18 cellular contexts compared by ENCODE assay signal in genomic region chr15:101428758-101429157, GRCh38.
"Had no signal": no experiment of that assay in that cellular context is flagged by ENCODE, and none has a peak within 500 bp of the region (broad histone marks: within the 10 kb centered on the region; RNA-seq: fewer than 3 reads in every experiment).

No MANE protein-coding gene starts in this region.

- H3K4me3 Mint-ChIP-seq: dendritic cell treated with granulocyte-macrophage colony-stimulating factor and Interleukin-4, amounts not matched to agents 40 ng/mL and 50 ng/mL, for 4 days; effector memory CD8-positive, alpha-beta T cell; natural killer cell treated with Interleukin-12 subunit alpha and Interleukin-12 subunit beta and Interleukin-15 and Interleukin-18, amount 100 ng/mL, for 72 hours had no signal

- H3K27me3 ChIP-seq: gastrocnemius medialis, heart right ventricle, thyroid gland, upper lobe of left lung, uterus had no signal

- H3K4me1 ChIP-seq: esophagus muscularis mucosa, gastrocnemius medialis, heart right ventricle, psoas muscle, suprapubic skin, thyroid gland, upper lobe of left lung, uterus had no signal

- H3K27ac ChIP-seq: epithelial cell of prostate, esophagus muscularis mucosa, gastrocnemius medialis, heart right ventricle, psoas muscle, suprapubic skin, thyroid gland, upper lobe of left lung, uterus had no signal

- ATAC-seq: effector memory CD8-positive, alpha-beta T cell; gastrocnemius medialis; natural killer cell treated with Interleukin-12 subunit alpha and Interleukin-12 subunit beta and Interleukin-15 and Interleukin-18, amount 100 ng/mL, for 72 hours; psoas muscle; sciatic nerve had no signal

- H3K36me3 Mint-ChIP-seq: natural killer cell treated with Interleukin-12 subunit alpha and Interleukin-12 subunit beta and Interleukin-15 and Interleukin-18, amount 100 ng/mL, for 72 hours had no signal

- H3K27ac Mint-ChIP-seq: dendritic cell treated with granulocyte-macrophage colony-stimulating factor and Interleukin-4, amounts not matched to agents 40 ng/mL and 50 ng/mL, for 4 days; effector memory CD8-positive, alpha-beta T cell; natural killer cell treated with Interleukin-12 subunit alpha and Interleukin-12 subunit beta and Interleukin-15 and Interleukin-18, amount 100 ng/mL, for 72 hours had no signal

- H3K36me3 ChIP-seq: suprapubic skin, thyroid gland, upper lobe of left lung, uterus had no signal

- H3K4me3 ChIP-seq: esophagus muscularis mucosa, gastrocnemius medialis, heart right ventricle, psoas muscle, suprapubic skin, thyroid gland, upper lobe of left lung, uterus had no signal

- DNase-seq: effector memory CD8-positive, alpha-beta T cell; gastrocnemius medialis; heart right ventricle; hypothalamus; kidney glomerular epithelial cell; midbrain; psoas muscle; stimulated activated CD4-positive, alpha-beta T cell treated with anti-CD3 and anti-CD28 coated beads, Interleukin-12 subunit alpha, Interleukin-12 subunit beta, amount 100 ng/mL, for 4 hours; stimulated activated naive CD4-positive, alpha-beta T cell; thyroid gland; upper lobe of left lung; uterus had no signal

- H3K9me3 ChIP-seq: esophagus muscularis mucosa, gastrocnemius medialis, heart right ventricle, psoas muscle, suprapubic skin, thyroid gland, upper lobe of left lung, uterus had no signal

- H3K9me3 Mint-ChIP-seq: dendritic cell treated with granulocyte-macrophage colony-stimulating factor and Interleukin-4, amounts not matched to agents 40 ng/mL and 50 ng/mL, for 4 days; effector memory CD8-positive, alpha-beta T cell; natural killer cell treated with Interleukin-12 subunit alpha and Interleukin-12 subunit beta and Interleukin-15 and Interleukin-18, amount 100 ng/mL, for 72 hours had no signal
